8 cellular contexts compared by ENCODE assay signal in the genomic region with DNA sequence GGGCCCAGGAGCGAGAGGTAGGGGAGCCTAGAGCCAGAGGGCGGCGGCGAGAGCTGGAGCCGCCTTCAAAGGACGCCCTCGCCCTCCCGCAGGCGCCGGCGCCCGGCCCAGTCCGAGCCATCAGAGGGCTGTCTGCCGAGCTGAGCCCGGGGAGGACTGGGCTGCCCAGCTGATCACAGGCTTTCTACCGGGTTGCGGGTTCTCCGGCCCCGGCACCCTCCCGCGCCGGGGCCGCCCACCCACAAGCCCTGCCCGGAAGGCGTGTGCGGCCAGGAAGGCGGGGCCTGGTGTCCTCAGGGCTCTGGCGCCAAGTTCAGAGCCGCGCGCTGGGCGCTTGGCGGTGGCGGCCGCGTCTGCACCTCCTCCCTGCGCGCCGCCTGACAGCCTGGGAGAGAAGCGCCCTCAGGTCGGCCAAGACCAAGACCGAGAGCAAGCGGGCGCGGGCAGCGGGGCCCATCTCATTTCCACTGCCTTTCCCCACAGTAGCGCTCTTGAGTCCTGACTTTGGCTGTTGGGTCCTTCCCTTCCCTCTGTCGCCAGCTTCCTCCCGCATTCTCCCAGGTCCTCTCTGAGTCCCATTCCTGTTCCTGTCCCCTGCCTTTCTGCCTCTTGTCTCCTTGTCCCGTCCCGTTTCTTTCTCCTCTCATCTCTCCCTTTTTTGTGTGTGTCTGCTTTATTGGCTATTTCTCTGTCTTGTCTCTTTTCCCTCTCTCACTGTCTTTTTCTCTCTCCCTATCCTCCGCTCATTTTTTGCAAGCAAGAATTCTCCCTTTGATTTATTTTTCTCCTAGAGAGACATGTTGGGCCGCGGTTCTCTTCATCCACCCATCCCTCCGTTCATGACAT.
DNase-seq lines count a peak whose midpoint lies in the region; ATAC-seq, FAIRE-seq and TF ChIP-seq lines count a peak whose summit lies in the region.

No MANE protein-coding gene starts in this region.

- peaks cover 3% of the 10 kb centered on the region; the same call in 1 of the 2 replicates for H3K27me3 ChIP-seq in SK-N-SH (ENCODE audit: insufficient read depth)

- H3K36me3 ChIP-seq in SK-N-SH (replicated peaks in 1 of 2; ENCODE audit: control insufficient read depth in 1 of 2, insufficient read depth in 2 of 2, low read length in 1 of 2) = no peaks in the 10 kb centered on the region

- TF ChIP-seq CTCF in SK-N-SH (IDR thresholded peaks at IDR 0.05) (peak; percentile 11; the same call in 1 of the 2 replicates), retinal pigment epithelial cell (conservative IDR thresholded peaks at IDR 0.05; ENCODE audit: low read depth, low read length) (no peak)

- no peaks in the 10 kb centered on the region for H4K20me1 ChIP-seq in SK-N-SH (ENCODE audit: insufficient read depth)

- no peak for FAIRE-seq in HTR-8/SVneo (lab: Jason Lieb, UNC)

- peak overlapping the region; percentile 74 for H2AFZ ChIP-seq in SK-N-SH (ENCODE audit: low read depth)

- no peak for TF ChIP-seq EP300 in SK-N-SH (IDR thresholded peaks at IDR 0.05; ENCODE audit: borderline replicate concordance in 1 of 2, low read depth in 1 of 2, low read length in 1 of 2)

- DNase-seq in DMS153 treated with DMSO at 0.1 percent for 48 hours (lab: John Stamatoyannopoulos, UW; ENCODE audit: unreplicated experiment) (peak; percentile 30), HTR-8/SVneo (ENCODE audit: insufficient read length, low spot score) (peak; percentile 58), SK-N-SH (peak; percentile 86), brain pericyte (ENCODE audit: low read depth, low spot score) (peak; percentile 20), retinal pigment epithelial cell (ENCODE audit: low read depth) (no peak), COLO668 (lab: John Stamatoyannopoulos, UW; ENCODE audit: unreplicated experiment) (no peak)

- peak overlapping the region; percentile 84 for H3K4me2 ChIP-seq in SK-N-SH

- POLR2A ChIA-PET in SK-N-SH (lab: Yijun Ruan, JAX) = interaction anchor here (0.5 to 1.7 kb wide), 2 partner anchors 10 to 176 kb away, joined by 3 to 8 read pairs; no protein-coding TSS in a partner anchor

- WGBS in SK-N-SH (ENCODE audit: low lambda C conversion rate) = 16% methylated on average over 14 of the region's 55 CpGs

- H3K79me2 ChIP-seq in SK-N-SH (ENCODE audit: insufficient read depth) = no peaks in the 10 kb centered on the region

- H3K4me1 ChIP-seq in SK-N-SH (ENCODE audit: control insufficient read depth in 1 of 2, insufficient read depth in 2 of 2, low read depth in 1 of 2, low read length in 1 of 2) = peaks cover 0 to 8% of the 10 kb centered on the region in 2 experiments; a peak in 2 of 4 replicates

- H3F3A ChIP-seq in SK-N-SH (replicated peaks; ENCODE audit: insufficient read depth) = peaks cover 5% of the 10 kb centered on the region

- peak; percentile 94 for ATAC-seq in GM21423 (IDR thresholded peaks at IDR 0.05; ENCODE audit: unreplicated experiment)

- TF ChIP-seq RAD21 in SK-N-SH (IDR thresholded peaks at IDR 0.05; ENCODE audit: low read length) = no peak; the same call in 1 of the 2 replicates

- H3K9me2 ChIP-seq in SK-N-SH = no peaks in the 10 kb centered on the region

- CTCF ChIA-PET in SK-N-SH (lab: Yijun Ruan, JAX) = interaction anchor here (0.9 to 1.6 kb wide), 4 partner anchors 110 to 176 kb away, joined by 3 to 7 read pairs (median 4); no protein-coding TSS in a partner anchor

- no peak overlapping the region for H3K27ac ChIP-seq in SK-N-SH (ENCODE audit: low read depth in 2 of 2, low read length in 1 of 2)

- H3K9me3 ChIP-seq in SK-N-SH = no peaks in the 10 kb centered on the region

- H3K9ac ChIP-seq in SK-N-SH = peak overlapping the region; percentile 51; the same call in 1 of the 2 replicates

- H3K4me3 ChIP-seq in SK-N-SH (ENCODE audit: low read depth in 2 of 2, low read length in 1 of 2) (peak overlapping the region; percentile 44 to 63), iPS-11a (ENCODE audit: low read depth, low read length) (peak overlapping the region; percentile 73), retinal pigment epithelial cell (ENCODE audit: low read length) (peak overlapping the region; percentile 45)

TF ChIP-seq in SK-N-SH, 30 proteins besides CTCF, POLR2A, EP300 and RAD21:
- TF ChIP-seq GABPA (IDR thresholded peaks at IDR 0.05; ENCODE audit: low read depth) (no peak), MXI1 (IDR thresholded peaks at IDR 0.05; ENCODE audit: low read depth, low read length) (peak; percentile 67; the same call in 1 of the 2 replicates)

Comparison
In these comparisons a context has a peak if more than half of its experiments do, and no peak if none do; other contexts are left out.
1. DNase-seq: peak in DMS153 treated with DMSO at 0.1 percent for 48 hours (single experiment), HTR-8/SVneo (single experiment), SK-N-SH (single experiment) and brain pericyte (single experiment); none in retinal pigment epithelial cell (single experiment) and COLO668 (single experiment).
2. Peak in every context shown above with its lines, with median percentiles within 50 percentile points of each other: H3K4me3 ChIP-seq.